In genomic region chr12:45928309-45928708, GRCh38 we compare ENCODE assay signal across 22 cellular contexts.
DNase-seq lines count a peak whose midpoint lies in the region; ATAC-seq lines count a peak whose summit lies in the region.
"Had no signal": no experiment of that assay in that cellular context is flagged by ENCODE, and none has a peak within 500 bp of the region (broad histone marks: within the 10 kb centered on the region; RNA-seq: fewer than 3 reads in every experiment).

No MANE protein-coding gene starts in this region.

- peak overlapping the region; percentile 24 for H3K27ac Mint-ChIP-seq in T-helper 1 cell treated with Interleukin-12 subunit alpha and Interleukin-12 subunit beta and Interleukin-4 antibody, amounts not matched to agents 30 μg/mL and 1 μg/mL, for 36 hours
- peak overlapping the region; percentile 48 for H3K27ac Mint-ChIP-seq in activated T-helper 1 cell treated with anti-CD3 and anti-CD28 coated beads, Interleukin-12 subunit alpha, Interleukin-12 subunit beta, Interleukin-2, Interleukin-4 antibody, amounts not matched to agents 30 ng/mL and 10 ng/mL and 1 ng/mL, durations not matched to agents 14 hours and 24 hours and 36 hours
- peak overlapping the region in 7 of 9 donors; percentile 13 to 81 (median 33) for H3K27ac Mint-ChIP-seq in naive thymus-derived CD4-positive, alpha-beta T cell
- H3K27ac Mint-ChIP-seq: activated CD8-positive, alpha-beta memory T cell treated with anti-CD3 and anti-CD28 coated beads, Interleukin-2, amount 10 ng/mL, durations not matched to agents 7 days and 5 days had no signal

- peaks cover 7% of the 10 kb centered on the region for H3K4me1 Mint-ChIP-seq in T-helper 1 cell treated with Interleukin-12 subunit alpha and Interleukin-12 subunit beta and Interleukin-4 antibody, amounts not matched to agents 30 μg/mL and 1 μg/mL, for 36 hours (ENCODE audit: low read depth)
- peaks cover 10% of the 10 kb centered on the region for H3K4me1 Mint-ChIP-seq in activated T-helper 1 cell treated with anti-CD3 and anti-CD28 coated beads, Interleukin-12 subunit alpha, Interleukin-12 subunit beta, Interleukin-2, Interleukin-4 antibody, amounts not matched to agents 30 ng/mL and 10 ng/mL and 1 ng/mL, durations not matched to agents 14 hours and 24 hours and 36 hours (ENCODE audit: low read depth)
- H3K4me1 Mint-ChIP-seq in naive thymus-derived CD4-positive, alpha-beta T cell = peaks cover 0 to 10% (median 0%) of the 10 kb centered on the region in 7 donors

- H3K9me3 ChIP-seq in naive thymus-derived CD4-positive, alpha-beta T cell (ENCODE audit: control insufficient read depth in 2 of 3, low read length in 3 of 3) = no peaks in the 10 kb centered on the region
- H3K9me3 ChIP-seq: SJCRH30, thyroid gland had no signal

- ATAC-seq in HG02610 (IDR thresholded peaks at IDR 0.05; ENCODE audit: unreplicated experiment) (peak; percentile 44), GM21825 (IDR thresholded peaks at IDR 0.05; ENCODE audit: unreplicated experiment) (no peak)
- ATAC-seq in naive thymus-derived CD4-positive, alpha-beta T cell = no peak
- ATAC-seq: activated CD8-positive, alpha-beta memory T cell treated with anti-CD3 and anti-CD28 coated beads, Interleukin-2, amount 10 ng/mL, durations not matched to agents 7 days and 5 days; stimulated activated naive CD8-positive, alpha-beta T cell treated with anti-CD3 and anti-CD28 coated beads, Interleukin-15, Interleukin-2, amounts not matched to agents 100 U/mL and 50 U/mL, for 24 hours had no signal

- H3K4me3 ChIP-seq in naive thymus-derived CD4-positive, alpha-beta T cell (ENCODE audit: low read length) = no peak overlapping the region
- H3K4me3 ChIP-seq: SJCRH30, thyroid gland had no signal

- H3K27ac ChIP-seq in naive thymus-derived CD4-positive, alpha-beta T cell (ENCODE audit: low read depth, low read length) = no peak overlapping the region
- H3K27ac ChIP-seq: SJCRH30, thyroid gland had no signal

- peaks cover 17 to 73% (median 40%) of the 10 kb centered on the region in 3 experiments for H3K36me3 ChIP-seq in naive thymus-derived CD4-positive, alpha-beta T cell (ENCODE audit: control insufficient read depth in 2 of 3, insufficient read depth in 3 of 3, low read length in 3 of 3)

- H3K4me1 ChIP-seq in naive thymus-derived CD4-positive, alpha-beta T cell (ENCODE audit: control insufficient read depth in 2 of 2, insufficient read depth in 2 of 2, low read length in 2 of 2) = no peaks in the 10 kb centered on the region
- H3K4me1 ChIP-seq: SJCRH30, thyroid gland had no signal

- H3K27me3 Mint-ChIP-seq in T-helper 1 cell treated with Interleukin-12 subunit alpha and Interleukin-12 subunit beta and Interleukin-4 antibody, amounts not matched to agents 30 μg/mL and 1 μg/mL, for 36 hours (ENCODE audit: low read depth) = no peaks in the 10 kb centered on the region
- H3K27me3 Mint-ChIP-seq in activated T-helper 1 cell treated with anti-CD3 and anti-CD28 coated beads, Interleukin-12 subunit alpha, Interleukin-12 subunit beta, Interleukin-2, Interleukin-4 antibody, amounts not matched to agents 30 ng/mL and 10 ng/mL and 1 ng/mL, durations not matched to agents 14 hours and 24 hours and 36 hours (ENCODE audit: insufficient read depth) = no peaks in the 10 kb centered on the region
- no peaks in the 10 kb centered on the region for H3K27me3 Mint-ChIP-seq in naive thymus-derived CD4-positive, alpha-beta T cell
- H3K27me3 Mint-ChIP-seq: activated CD8-positive, alpha-beta memory T cell treated with anti-CD3 and anti-CD28 coated beads, Interleukin-2, amount 10 ng/mL, durations not matched to agents 7 days and 5 days had no signal

- CTCF ChIA-PET in naive thymus-derived CD4-positive, alpha-beta T cell (lab: Charles Lee) = interaction anchor here (0.6 kb wide), 2 partner anchors 390 to 967 kb away, joined by 3 to 5 read pairs; no protein-coding TSS in a partner anchor

- H3K4me3 Mint-ChIP-seq in T-helper 1 cell treated with Interleukin-12 subunit alpha and Interleukin-12 subunit beta and Interleukin-4 antibody, amounts not matched to agents 30 μg/mL and 1 μg/mL, for 36 hours = no peak overlapping the region
- no peak overlapping the region for H3K4me3 Mint-ChIP-seq in activated T-helper 1 cell treated with anti-CD3 and anti-CD28 coated beads, Interleukin-12 subunit alpha, Interleukin-12 subunit beta, Interleukin-2, Interleukin-4 antibody, amounts not matched to agents 30 ng/mL and 10 ng/mL and 1 ng/mL, durations not matched to agents 14 hours and 24 hours and 36 hours
- peak overlapping the region in 1 of 10 donors; percentile 15 for H3K4me3 Mint-ChIP-seq in naive thymus-derived CD4-positive, alpha-beta T cell
- H3K4me3 Mint-ChIP-seq: activated CD8-positive, alpha-beta memory T cell treated with anti-CD3 and anti-CD28 coated beads, Interleukin-2, amount 10 ng/mL, durations not matched to agents 7 days and 5 days had no signal

- POLR2A ChIA-PET in naive thymus-derived CD4-positive, alpha-beta T cell (lab: Charles Lee) = interaction anchor here (0.6 kb wide), 1 partner anchor 568 kb away, joined by 3 read pairs; no protein-coding TSS in a partner anchor

- no peaks in the 10 kb centered on the region for H3K9me3 Mint-ChIP-seq in T-helper 1 cell treated with Interleukin-12 subunit alpha and Interleukin-12 subunit beta and Interleukin-4 antibody, amounts not matched to agents 30 μg/mL and 1 μg/mL, for 36 hours
- no peaks in the 10 kb centered on the region for H3K9me3 Mint-ChIP-seq in activated T-helper 1 cell treated with anti-CD3 and anti-CD28 coated beads, Interleukin-12 subunit alpha, Interleukin-12 subunit beta, Interleukin-2, Interleukin-4 antibody, amounts not matched to agents 30 ng/mL and 10 ng/mL and 1 ng/mL, durations not matched to agents 14 hours and 24 hours and 36 hours
- no peaks in the 10 kb centered on the region for H3K9me3 Mint-ChIP-seq in naive thymus-derived CD4-positive, alpha-beta T cell

- no peaks in the 10 kb centered on the region for H3K27me3 ChIP-seq in naive thymus-derived CD4-positive, alpha-beta T cell (ENCODE audit: control insufficient read depth in 2 of 2, insufficient read depth in 2 of 2, low read length in 2 of 2)
- H3K27me3 ChIP-seq: SJCRH30, thyroid gland had no signal

- peaks cover 43% of the 10 kb centered on the region for H3K36me3 Mint-ChIP-seq in T-helper 1 cell treated with Interleukin-12 subunit alpha and Interleukin-12 subunit beta and Interleukin-4 antibody, amounts not matched to agents 30 μg/mL and 1 μg/mL, for 36 hours (ENCODE audit: low read depth)
- H3K36me3 Mint-ChIP-seq in activated T-helper 1 cell treated with anti-CD3 and anti-CD28 coated beads, Interleukin-12 subunit alpha, Interleukin-12 subunit beta, Interleukin-2, Interleukin-4 antibody, amounts not matched to agents 30 ng/mL and 10 ng/mL and 1 ng/mL, durations not matched to agents 14 hours and 24 hours and 36 hours (ENCODE audit: low read depth) = peaks cover 49% of the 10 kb centered on the region
- H3K36me3 Mint-ChIP-seq in naive thymus-derived CD4-positive, alpha-beta T cell = peaks cover 22 to 52% (median 44%) of the 10 kb centered on the region in 5 donors

- DNase-seq in T-helper 1 cell (no peak), iPS-NIHi11 (ENCODE audit: low spot score) (no peak)
- no peak for DNase-seq in activated T-helper 1 cell treated with anti-CD3 and anti-CD28 coated beads, Interleukin-12 subunit alpha, Interleukin-12 subunit beta, Interleukin-2, Interleukin-4 antibody, amounts not matched to agents 30 ng/mL and 10 ng/mL and 1 ng/mL, durations not matched to agents 14 hours and 24 hours and 36 hours (ENCODE audit: low spot score)
- no peak for DNase-seq in naive thymus-derived CD4-positive, alpha-beta T cell
- no peak for DNase-seq in stimulated activated CD4-positive, alpha-beta T cell treated with anti-CD3 and anti-CD28 coated beads, Interleukin-1b, Interleukin-23, amount 100 ng/mL, for 48 hours
- DNase-seq: activated CD8-positive, alpha-beta memory T cell treated with anti-CD3 and anti-CD28 coated beads, Interleukin-2, amount 10 ng/mL, durations not matched to agents 7 days and 5 days; activated effector memory CD4-positive, alpha-beta T cell treated with Interleukin-2 at 50 U/mL for 16 hours; AML-193; aorta; central memory CD4-positive, alpha-beta T cell; dermis blood vessel endothelial cell; DMS79 treated with DMSO at 0.1 percent for 48 hours; NCI-H1105; NCI-H2029 treated with DMSO at 0.1 percent for 48 hours; retina; SJCRH30; stimulated activated CD4-positive, alpha-beta T cell treated with anti-CD3 and anti-CD28 coated beads, Interleukin-4, amount 100 ng/mL, for 1 hour; stimulated activated naive CD8-positive, alpha-beta T cell treated with anti-CD3 and anti-CD28 coated beads, Interleukin-15, Interleukin-2, amounts not matched to agents 100 U/mL and 50 U/mL, for 24 hours; thyroid gland had no signal

- intact Hi-C loops in activated T-helper 1 cell treated with anti-CD3 and anti-CD28 coated beads, Interleukin-12 subunit alpha, Interleukin-12 subunit beta, Interleukin-2, Interleukin-4 antibody, amounts not matched to agents 30 ng/mL and 10 ng/mL and 1 ng/mL, durations not matched to agents 14 hours and 24 hours and 36 hours (cut with micrococcal nuclease) = loop anchor here (10.0 kb wide), 1 partner anchor 384 kb away; no protein-coding TSS in a partner anchor
- intact Hi-C loops in naive thymus-derived CD4-positive, alpha-beta T cell (cut with micrococcal nuclease) = no loop called here
